Comparison of ENCODE assay signal across 8 cellular contexts in genomic region chr9:93468763-93469456, GRCh38. TPM values are rescaled to one million over a fixed set of nuclear protein-coding genes. Genes with fewer than 3 reads are reported as not detected.
DNase-seq lines count a peak whose midpoint lies in the region; ATAC-seq and TF ChIP-seq lines count a peak whose summit lies in the region.

No MANE protein-coding gene starts in this region.

- H3K36me3 ChIP-seq in BLaER1 (peaks cover 36% of the 10 kb centered on the region), OCI-LY1 (ENCODE audit: insufficient read depth, low read length) (peaks cover 38% of the 10 kb centered on the region), esophagus squamous epithelium (peaks cover 0 to 26% (median 0%) of the 10 kb centered on the region in 3 donors), neural cell (ENCODE audit: insufficient read depth, low read length) (no peaks in the 10 kb centered on the region)

- H3K79me2 ChIP-seq in OCI-LY1 (ENCODE audit: insufficient read depth, low read length): peaks cover 82% of the 10 kb centered on the region
- peaks cover 46% of the 10 kb centered on the region for H3K79me2 ChIP-seq in neural cell (replicated peaks; ENCODE audit: insufficient read depth, low read length)

- H3K9me3 ChIP-seq in BLaER1 (no peaks in the 10 kb centered on the region), OCI-LY1 (ENCODE audit: low read length) (no peaks in the 10 kb centered on the region), esophagus squamous epithelium (no peaks in the 10 kb centered on the region), neural cell (ENCODE audit: low read length) (no peaks in the 10 kb centered on the region)

- ATAC-seq in HG03457 (IDR thresholded peaks at IDR 0.05; ENCODE audit: unreplicated experiment) (no peak), GM18511 (IDR thresholded peaks at IDR 0.05; ENCODE audit: unreplicated experiment) (no peak), HG02623 (IDR thresholded peaks at IDR 0.05; ENCODE audit: unreplicated experiment) (no peak)

- H3K9me2 ChIP-seq in OCI-LY1 (ENCODE audit: low read depth, low read length) (no peaks in the 10 kb centered on the region), neural cell (ENCODE audit: insufficient read depth, low read length) (no peaks in the 10 kb centered on the region)

- H3K4me1 ChIP-seq in BLaER1: peaks cover 41% of the 10 kb centered on the region
- H3K4me1 ChIP-seq in OCI-LY1 (ENCODE audit: insufficient read depth, low read length, severe bottlenecking): peaks cover 57% of the 10 kb centered on the region
- H3K4me1 ChIP-seq in esophagus squamous epithelium: peaks cover 32 to 83% (median 41%) of the 10 kb centered on the region in 3 donors

- H2AFZ ChIP-seq in OCI-LY1 (ENCODE audit: low read length) (no peak overlapping the region), neural cell (ENCODE audit: low read depth, low read length) (no peak overlapping the region)

- TF ChIP-seq POLR2A in esophagus squamous epithelium (IDR thresholded peaks at IDR 0.05): no peak

- H3K4me3 ChIP-seq in BLaER1 (no peak overlapping the region), OCI-LY1 (ENCODE audit: low read depth, low read length, poor library complexity, severe bottlenecking) (peak overlapping the region; percentile 8), esophagus squamous epithelium (no peak overlapping the region), neural cell (ENCODE audit: low read length) (peak overlapping the region; percentile 19)

- TF ChIP-seq CTCF in OCI-LY1 (IDR thresholded peaks at IDR 0.05; ENCODE audit: low read length) (no peak), esophagus squamous epithelium (IDR thresholded peaks at IDR 0.05) (no peak), neural cell (IDR thresholded peaks at IDR 0.05; ENCODE audit: poor library complexity, severe bottlenecking) (no peak)

- no peak overlapping the region; the same call in 1 of the 2 replicates for H3K27ac ChIP-seq in BLaER1
- H3K27ac ChIP-seq in OCI-LY1 (ENCODE audit: low read depth, low read length, poor library complexity, severe bottlenecking): peak overlapping the region; percentile 26
- peak overlapping the region; percentile 10 to 59 (median 33) for H3K27ac ChIP-seq in esophagus squamous epithelium
- H3K27ac ChIP-seq in neural cell (ENCODE audit: low read length): no peak overlapping the region

- WGBS in esophagus squamous epithelium, 2 donors: 22 to 37% methylated on average over 4 to 5 of the region's 5 CpGs

- intact Hi-C loops in esophagus squamous epithelium (cut with DNase I): no loop called here

- H3K9ac ChIP-seq in BLaER1 (0 out of 2 replicates have a peak overlapping the region, but pooled peaks have one; percentile 17), OCI-LY1 (ENCODE audit: low read length) (peak overlapping the region; percentile 32), neural cell (ENCODE audit: low read length) (peak overlapping the region; percentile 11)

- no peak for TF ChIP-seq EP300 in neural cell (conservative IDR thresholded peaks at IDR 0.05; ENCODE audit: poor library complexity, severe bottlenecking)

- H3K4me2 ChIP-seq in BLaER1 (peak overlapping the region; percentile 19), OCI-LY1 (ENCODE audit: low read length) (peak overlapping the region; percentile 46; the same call in 1 of the 2 replicates), neural cell (ENCODE audit: low read length) (no peak overlapping the region)

- H3K27me3 ChIP-seq in BLaER1: no peaks in the 10 kb centered on the region
- no peaks in the 10 kb centered on the region for H3K27me3 ChIP-seq in OCI-LY1 (ENCODE audit: insufficient read depth, low read length)
- H3K27me3 ChIP-seq in esophagus squamous epithelium: no peaks in the 10 kb centered on the region
- no peaks in the 10 kb centered on the region for H3K27me3 ChIP-seq in neural cell (ENCODE audit: insufficient read depth, low read depth, low read length)

- DNase-seq in esophagus squamous epithelium (lab: John Stamatoyannopoulos, UW) (no peak), NCI-H345 treated with DMSO at 0.1 percent for 48 hours (lab: John Stamatoyannopoulos, UW; ENCODE audit: unreplicated experiment) (no peak)

- H3F3A ChIP-seq in OCI-LY1 (ENCODE audit: insufficient read depth, low read length) (no peaks in the 10 kb centered on the region), neural cell (ENCODE audit: insufficient read depth, low read length, poor library complexity, severe bottlenecking) (no peaks in the 10 kb centered on the region)

- H4K20me1 ChIP-seq in BLaER1 (peaks cover 77% of the 10 kb centered on the region), OCI-LY1 (ENCODE audit: insufficient read depth, low read length) (no peaks in the 10 kb centered on the region), neural cell (ENCODE audit: insufficient read depth) (no peaks in the 10 kb centered on the region)

- no peak for TF ChIP-seq RAD21 in neural cell (conservative IDR thresholded peaks at IDR 0.05)

TF ChIP-seq in neural cell, 6 proteins besides CTCF, POLR2A, EP300 and RAD21:
- TF ChIP-seq EZH2 (IDR thresholded peaks at IDR 0.05; ENCODE audit: borderline replicate concordance, insufficient read depth, low read length, poor library complexity, severe bottlenecking) (no peak), TAF1 (IDR thresholded peaks at IDR 0.05; ENCODE audit: low read depth) (no peak), SMC3 (conservative IDR thresholded peaks at IDR 0.05; ENCODE audit: poor library complexity) (no peak), POLR2AphosphoS5 (IDR thresholded peaks at IDR 0.05) (peak; percentile 8)
TF ChIP-seq in neural cell: peak in this region for 1.

RNA-seq across cellular contexts. Expression of gene FAM120AOS, which starts 15.5 kb away (rescaled TPM):
- total RNA-seq in esophagus squamous epithelium: 10 to 100 TPM; 18.0 to 33.6 (median 24.4) TPM
- polyA plus RNA-seq in neural cell: 42.0 and 44.5 TPM in 2 replicates
- 46.3 and 53.4 TPM in 2 replicates for polyA minus RNA-seq in neural cell

RNA-seq across cellular contexts. Expression of gene FAM120A, which starts 17.4 kb away (rescaled TPM):
- total RNA-seq in esophagus squamous epithelium: 10 to 100 TPM; 56.5 to 82.3 (median 65.7) TPM
- polyA plus RNA-seq in neural cell: 8.9 and 9.7 TPM in 2 replicates
- 49.9 and 50.2 TPM in 2 replicates for polyA minus RNA-seq in neural cell

Comparison
In these comparisons a context has a peak if more than half of its experiments do, and no peak if none do; other contexts are left out.
1. H3K27ac ChIP-seq: peak in OCI-LY1 (single experiment) and esophagus squamous epithelium (4 of 4); none in BLaER1 (single experiment) and neural cell (single experiment).
2. H3K4me3 ChIP-seq: peak in OCI-LY1 (single experiment) and neural cell (single experiment); none in BLaER1 (single experiment) and esophagus squamous epithelium (0 of 4).
3. Peak in every context shown above with its lines, with median percentiles within 50 percentile points of each other: H3K9ac ChIP-seq.